ENCODE assay signal across 8 cellular contexts in the genomic region with DNA sequence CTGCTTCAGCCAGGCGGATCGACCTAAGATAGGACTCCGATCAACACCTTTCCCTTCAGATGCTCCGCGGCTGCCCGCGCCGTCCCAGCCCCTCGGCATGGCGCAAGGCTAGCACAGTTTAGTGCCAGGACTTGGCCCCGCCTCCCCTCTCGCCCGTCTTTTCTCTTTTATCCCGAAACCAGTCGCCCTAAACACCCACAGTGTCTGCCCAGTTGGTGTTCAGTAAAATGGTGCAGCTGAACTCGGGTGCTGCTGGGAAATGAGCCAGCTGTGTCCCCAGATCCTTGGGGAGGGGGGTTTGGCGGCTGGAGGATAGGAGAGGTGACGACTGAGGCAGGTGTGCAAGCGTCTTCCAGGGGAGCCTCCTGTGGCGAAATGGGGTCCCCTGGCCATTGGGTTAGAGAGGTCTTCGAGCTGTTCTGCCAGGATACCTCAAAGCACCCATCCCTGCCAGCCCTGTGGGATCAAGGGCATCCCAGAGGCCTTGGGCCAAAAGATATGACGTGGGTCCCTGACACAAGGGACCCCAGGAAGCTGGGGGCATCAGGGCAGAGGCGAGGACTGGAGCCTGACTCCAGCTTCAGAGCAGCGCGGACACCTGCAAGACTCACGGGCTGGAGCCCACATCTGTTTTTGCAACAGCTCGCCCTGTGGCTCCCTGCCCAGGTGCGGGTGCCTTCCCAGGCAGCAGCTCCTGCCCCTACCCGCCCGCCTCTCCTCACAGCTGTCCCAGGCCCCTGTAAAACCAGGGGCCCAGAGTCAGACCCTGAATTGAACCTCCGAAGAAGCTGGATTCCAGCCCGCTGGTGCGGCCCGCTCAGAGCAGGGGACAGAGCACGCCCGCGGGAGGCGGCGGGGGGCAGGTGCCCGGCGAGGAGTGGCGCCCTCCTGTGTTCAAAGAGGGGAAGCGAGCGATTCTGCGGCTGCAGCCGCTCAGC.
DNase-seq lines count a peak whose midpoint lies in the region; ATAC-seq, FAIRE-seq and TF ChIP-seq lines count a peak whose summit lies in the region.

No MANE protein-coding gene starts in this region.

- H3K9me3 ChIP-seq in SK-N-SH: no peaks in the 10 kb centered on the region
- no peaks in the 10 kb centered on the region for H3K9me3 ChIP-seq in heart left ventricle
- H3K9me3 ChIP-seq in prostate gland: no peaks in the 10 kb centered on the region

- no peaks in the 10 kb centered on the region; the same call in 1 of the 2 replicates for H3K27me3 ChIP-seq in SK-N-SH (ENCODE audit: insufficient read depth)
- H3K27me3 ChIP-seq in heart left ventricle: peaks cover 0 to 29% (median 12%) of the 10 kb centered on the region in 9 donors
- H3K27me3 ChIP-seq in prostate gland (replicated peaks; ENCODE audit: insufficient read depth): no peaks in the 10 kb centered on the region

- CTCF ChIA-PET in SK-N-SH (lab: Yijun Ruan, JAX): interaction anchor here (0.6 to 9.0 kb wide), 62 partner anchors 8 to 340 kb away, joined by 3 to 116 read pairs (median 5); a partner anchor contains a TSS

- no peaks in the 10 kb centered on the region for H4K20me1 ChIP-seq in SK-N-SH (ENCODE audit: insufficient read depth)

- TF ChIP-seq POLR2A in heart left ventricle (IDR thresholded peaks at IDR 0.05) (no peak), prostate gland (IDR thresholded peaks at IDR 0.05) (no peak)

- no peak for TF ChIP-seq EP300 in SK-N-SH (IDR thresholded peaks at IDR 0.05; ENCODE audit: borderline replicate concordance in 1 of 2, low read depth in 1 of 2, low read length in 1 of 2)

- WGBS in SK-N-SH (ENCODE audit: low lambda C conversion rate): 11% methylated on average over 21 of the region's 46 CpGs
- 3 to 9% (median 5%) methylated on average over 30 to 46 of the region's 46 CpGs for WGBS in heart left ventricle, 4 donors
- 5% methylated on average over 43 of the region's 46 CpGs for WGBS in prostate gland

- TF ChIP-seq CTCF in SK-N-SH (IDR thresholded peaks at IDR 0.05) (peak; percentile 93), heart left ventricle (IDR thresholded peaks at IDR 0.05) (peak; percentile 73 to 94 (median 85)), prostate gland (IDR thresholded peaks at IDR 0.05) (peak; percentile 64 to 85 (median 73))

- H3K36me3 ChIP-seq in SK-N-SH (replicated peaks in 1 of 2; ENCODE audit: control insufficient read depth in 1 of 2, insufficient read depth in 2 of 2, low read length in 1 of 2) (peaks cover 0 to 5% of the 10 kb centered on the region in 2 experiments), heart left ventricle (peaks cover 0 to 1% (median 0%) of the 10 kb centered on the region in 9 donors), prostate gland (no peaks in the 10 kb centered on the region)

- no peaks in the 10 kb centered on the region for H3K9me2 ChIP-seq in SK-N-SH

- H3K4me3 ChIP-seq in SK-N-SH (ENCODE audit: low read depth in 2 of 2, low read length in 1 of 2): peak overlapping the region; percentile 49 to 61
- H3K4me3 ChIP-seq in heart left ventricle: peak overlapping the region in 11 of 12 donors; percentile 1 to 50 (median 36)
- H3K4me3 ChIP-seq in prostate gland: peak overlapping the region; percentile 20 to 22

- no peak overlapping the region for H3K9ac ChIP-seq in SK-N-SH

- H3K4me1 ChIP-seq in SK-N-SH (ENCODE audit: control insufficient read depth in 1 of 2, insufficient read depth in 2 of 2, low read depth in 1 of 2, low read length in 1 of 2) (peaks cover 7 to 11% of the 10 kb centered on the region in 2 experiments; a peak in 3 of 4 replicates), heart left ventricle (peaks cover 0 to 15% (median 13%) of the 10 kb centered on the region in 12 donors), prostate gland (replicated peaks) (peaks cover 3% of the 10 kb centered on the region)

- peak overlapping the region; percentile 80 for H3K4me2 ChIP-seq in SK-N-SH

- FAIRE-seq in GM18507 (lab: Jason Lieb, UNC): peak; percentile 29
- FAIRE-seq in urothelium cell line (lab: Jason Lieb, UNC): no peak

- H3K27ac ChIP-seq in SK-N-SH (ENCODE audit: low read depth in 2 of 2, low read length in 1 of 2): no peak overlapping the region
- H3K27ac ChIP-seq in heart left ventricle: no peak overlapping the region
- H3K27ac ChIP-seq in prostate gland: no peak overlapping the region

- POLR2A ChIA-PET in SK-N-SH (lab: Yijun Ruan, JAX): no interaction called here

- intact Hi-C loops in heart left ventricle (cut with DNase I): loop anchor here in 9 of 10 donors (2.0 to 10.0 kb wide), 6 partner anchors 65 to 278 kb away; a partner anchor contains a TSS
- intact Hi-C loops in prostate gland (cut with DNase I): loop anchor here (5.0 kb wide), 1 partner anchor 68 kb away; no protein-coding TSS in a partner anchor

- peak; percentile 58 for TF ChIP-seq RAD21 in SK-N-SH (IDR thresholded peaks at IDR 0.05; ENCODE audit: low read length)

- no peaks in the 10 kb centered on the region for H3K79me2 ChIP-seq in SK-N-SH (ENCODE audit: insufficient read depth)

- 0 out of 2 replicates have a peak overlapping the region, but pooled peaks have one; percentile 6 for H2AFZ ChIP-seq in SK-N-SH (ENCODE audit: low read depth)

- peak; percentile 39 for DNase-seq in A172 (ENCODE audit: low spot score)
- peak; percentile 33 for DNase-seq in GM18507 (ENCODE audit: extremely low spot score, insufficient read length, low read depth)
- peak; percentile 79 for DNase-seq in HuH-7 (ENCODE audit: low spot score)
- peak; percentile 87 for DNase-seq in SK-N-SH
- DNase-seq in activated naive CD4-positive, alpha-beta T cell treated with Interleukin-2 at 50 U/mL for 16 hours: peak; percentile 69
- DNase-seq in heart left ventricle: peak; percentile 21 to 68 (median 45)
- DNase-seq in prostate gland (ENCODE audit: low spot score): peak; percentile 49
- DNase-seq in urothelium cell line (ENCODE audit: low spot score): peak; percentile 41

- peak; percentile 49 to 93 (median 82) for ATAC-seq in heart left ventricle

- H3F3A ChIP-seq in SK-N-SH (replicated peaks; ENCODE audit: insufficient read depth): no peaks in the 10 kb centered on the region

TF ChIP-seq in SK-N-SH, 30 proteins besides CTCF, POLR2A, EP300 and RAD21:
- TF ChIP-seq SMC3 (IDR thresholded peaks at IDR 0.05; ENCODE audit: low read depth, low read length): peak; percentile 83
- TF ChIP-seq, protein P1, sequence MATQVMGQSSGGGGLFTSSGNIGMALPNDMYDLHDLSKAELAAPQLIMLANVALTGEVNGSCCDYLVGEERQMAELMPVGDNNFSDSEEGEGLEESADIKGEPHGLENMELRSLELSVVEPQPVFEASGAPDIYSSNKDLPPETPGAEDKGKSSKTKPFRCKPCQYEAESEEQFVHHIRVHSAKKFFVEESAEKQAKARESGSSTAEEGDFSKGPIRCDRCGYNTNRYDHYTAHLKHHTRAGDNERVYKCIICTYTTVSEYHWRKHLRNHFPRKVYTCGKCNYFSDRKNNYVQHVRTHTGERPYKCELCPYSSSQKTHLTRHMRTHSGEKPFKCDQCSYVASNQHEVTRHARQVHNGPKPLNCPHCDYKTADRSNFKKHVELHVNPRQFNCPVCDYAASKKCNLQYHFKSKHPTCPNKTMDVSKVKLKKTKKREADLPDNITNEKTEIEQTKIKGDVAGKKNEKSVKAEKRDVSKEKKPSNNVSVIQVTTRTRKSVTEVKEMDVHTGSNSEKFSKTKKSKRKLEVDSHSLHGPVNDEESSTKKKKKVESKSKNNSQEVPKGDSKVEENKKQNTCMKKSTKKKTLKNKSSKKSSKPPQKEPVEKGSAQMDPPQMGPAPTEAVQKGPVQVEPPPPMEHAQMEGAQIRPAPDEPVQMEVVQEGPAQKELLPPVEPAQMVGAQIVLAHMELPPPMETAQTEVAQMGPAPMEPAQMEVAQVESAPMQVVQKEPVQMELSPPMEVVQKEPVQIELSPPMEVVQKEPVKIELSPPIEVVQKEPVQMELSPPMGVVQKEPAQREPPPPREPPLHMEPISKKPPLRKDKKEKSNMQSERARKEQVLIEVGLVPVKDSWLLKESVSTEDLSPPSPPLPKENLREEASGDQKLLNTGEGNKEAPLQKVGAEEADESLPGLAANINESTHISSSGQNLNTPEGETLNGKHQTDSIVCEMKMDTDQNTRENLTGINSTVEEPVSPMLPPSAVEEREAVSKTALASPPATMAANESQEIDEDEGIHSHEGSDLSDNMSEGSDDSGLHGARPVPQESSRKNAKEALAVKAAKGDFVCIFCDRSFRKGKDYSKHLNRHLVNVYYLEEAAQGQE (IDR thresholded peaks at IDR 0.05; ENCODE audit: low read depth, low read length): no peak

Comparison
In these comparisons a context has a peak if more than half of its experiments do, and no peak if none do; other contexts are left out.
1. DNase-seq: peak in every context shown above with its lines; median percentile 87 in SK-N-SH; 79 in HuH-7; 69 in activated naive CD4-positive, alpha-beta T cell treated with Interleukin-2 at 50 U/mL for 16 hours; 49 in prostate gland; 45 in heart left ventricle; 41 in urothelium cell line; 39 in A172; 33 in GM18507.